Comparison of ENCODE assay signal across 11 cellular contexts in genomic region chr16:89563639-89564392, GRCh38. TPM values are rescaled to one million over a fixed set of nuclear protein-coding genes. Genes with fewer than 3 reads are reported as not detected.
A peak's percentile ranks its signal among the peaks of the same experiment; 100 is the strongest.
DNase-seq lines count a peak whose midpoint lies in the region; ATAC-seq and TF ChIP-seq lines count a peak whose summit lies in the region.
"Had no signal": no experiment of that assay in that cellular context is flagged by ENCODE, and none has a peak within 500 bp of the region (broad histone marks: within the 10 kb centered on the region; RNA-seq: fewer than 3 reads in every experiment).

No MANE protein-coding gene starts in this region.

- peaks cover 8% of the 10 kb centered on the region for H3K9me3 Mint-ChIP-seq in HFFc6

- no peaks in the 10 kb centered on the region for H3K9me3 ChIP-seq in tibial nerve

- no peak overlapping the region for H3K4me3 ChIP-seq in tibial nerve
- H3K4me3 ChIP-seq: skin epidermis had no signal

- peak overlapping the region; percentile 67 for H3K27ac Mint-ChIP-seq in HFFc6

- H3K27me3 ChIP-seq in tibial nerve: peaks cover 0 to under 1% of the 10 kb centered on the region in 2 donors

- H3K36me3 ChIP-seq in tibial nerve: peaks cover 5 to 48% (median 12%) of the 10 kb centered on the region in 3 donors

- H3K27ac ChIP-seq in tibial nerve: no peak overlapping the region
- H3K27ac ChIP-seq: skin epidermis had no signal

- H3K4me1 Mint-ChIP-seq in HFFc6 (ENCODE audit: low read depth): peaks cover 56% of the 10 kb centered on the region

- peaks cover 44% of the 10 kb centered on the region for H3K36me3 Mint-ChIP-seq in HFFc6 (ENCODE audit: low read depth)

- H3K4me1 ChIP-seq in tibial nerve: peaks cover 0 to 67% (median 34%) of the 10 kb centered on the region in 4 donors

- 65 to 67% methylated on average over 12 of the region's 12 CpGs for WGBS in tibial nerve, 2 donors

- peaks cover 27% of the 10 kb centered on the region for H3K27me3 Mint-ChIP-seq in HFFc6 (ENCODE audit: insufficient read depth)

- no peak for TF ChIP-seq CTCF in HFFc6 (IDR thresholded peaks at IDR 0.05)
- TF ChIP-seq CTCF in tibial nerve (IDR thresholded peaks at IDR 0.05): no peak

- peak overlapping the region; percentile 57 for H3K4me3 Mint-ChIP-seq in HFFc6

- DNase-seq in DMS53 treated with DMSO at 0.1 percent for 48 hours (lab: John Stamatoyannopoulos, UW; ENCODE audit: unreplicated experiment): peak; percentile 7
- no peak for DNase-seq in HFFc6
- DNase-seq in activated CD8-positive, alpha-beta memory T cell treated with anti-CD3 and anti-CD28 coated beads, Interleukin-2, amount 50 U/mL, for 48 hours: peak; percentile 74
- peak; percentile 63 for DNase-seq in myocyte (ENCODE audit: low read depth)
- DNase-seq in tibial nerve (ENCODE audit: low spot score in 2 of 2): no peak
- DNase-seq in T1000 (lab: John Stamatoyannopoulos, UW): no peak
- DNase-seq: HCEC 1CT had no signal

- no peak for TF ChIP-seq EP300 in tibial nerve (IDR thresholded peaks at IDR 0.05)

- ATAC-seq in HG03520 (IDR thresholded peaks at IDR 0.05; ENCODE audit: unreplicated experiment) (no peak), GM21528 (IDR thresholded peaks at IDR 0.05; ENCODE audit: low FRiP score, unreplicated experiment) (no peak)

- no peak for TF ChIP-seq POLR2A in tibial nerve (IDR thresholded peaks at IDR 0.05)

RNA-seq across cellular contexts. Expression of gene RPL13, which starts 3.3 kb away (rescaled TPM):
- 1,000 to 10,000 TPM; 1,572 to 1,808 (median 1,628) TPM for total RNA-seq in HFFc6 (2021; fragmentation: NEBNext Ultra II Directional; extraction: Animal tissue kit (Norgen Biotek cat#: 25700))
- 4,195 and 7,550 TPM in 2 replicates for total RNA-seq in myocyte
- 2,114 TPM for polyA plus RNA-seq in myocyte (2012)
- total RNA-seq in tibial nerve: 1,000 to 10,000 TPM; 5,811 to 9,745 (median 6,935) TPM

RNA-seq across cellular contexts. Expression of gene CPNE7, which starts 11.7 kb away (rescaled TPM):
- 10 to 100 TPM; 17.6 to 22.2 (median 19.3) TPM for total RNA-seq in HFFc6 (2021; fragmentation: NEBNext Ultra II Directional; extraction: Animal tissue kit (Norgen Biotek cat#: 25700))
- total RNA-seq in myocyte (8.1 and 10.8 TPM in 2 replicates), tibial nerve (10 to 100 TPM in 1 of 4 donors, 1 to 10 TPM in 1, under 1 TPM in 1, not detected in 1; 0.90 to 10.0 (median 4.2) TPM)
- 2.4 TPM for polyA plus RNA-seq in myocyte (2012)

RNA-seq across cellular contexts. Expression of gene DPEP1, which starts 49.6 kb away (rescaled TPM):
- not detected for total RNA-seq in HFFc6 (2021; fragmentation: NEBNext Ultra II Directional; extraction: Animal tissue kit (Norgen Biotek cat#: 25700))
- total RNA-seq in myocyte (not detected in 2 replicates), tibial nerve (1 to 10 TPM in 1 of 4 donors, under 1 TPM in 3; 0.39 to 2.5 (median 0.74) TPM)
- not detected for polyA plus RNA-seq in myocyte (2012)
- total RNA-seq: HT1080 had no signal

RNA-seq across cellular contexts. Expression of gene SPG7, which starts 55.6 kb away (rescaled TPM):
- total RNA-seq in HFFc6 (2021; fragmentation: NEBNext Ultra II Directional; extraction: Animal tissue kit (Norgen Biotek cat#: 25700)): 10 to 100 TPM; 81.5 to 97.0 (median 89.6) TPM
- total RNA-seq in myocyte (196 and 234 TPM in 2 replicates), tibial nerve (100 to 1,000 TPM; 102 to 178 (median 127) TPM)
- 82.4 TPM for polyA plus RNA-seq in myocyte (2012)

Comparison
In these comparisons a context has a peak if more than half of its experiments do, and no peak if none do; other contexts are left out.
1. DNase-seq: peak in DMS53 treated with DMSO at 0.1 percent for 48 hours (single experiment), activated CD8-positive, alpha-beta memory T cell treated with anti-CD3 and anti-CD28 coated beads, Interleukin-2, amount 50 U/mL, for 48 hours (single experiment) and myocyte (single experiment); none in HFFc6 (single experiment), tibial nerve (0 of 2) and T1000 (single experiment).